Comparison of ENCODE assay signal across 20 cellular contexts in the genomic region with DNA sequence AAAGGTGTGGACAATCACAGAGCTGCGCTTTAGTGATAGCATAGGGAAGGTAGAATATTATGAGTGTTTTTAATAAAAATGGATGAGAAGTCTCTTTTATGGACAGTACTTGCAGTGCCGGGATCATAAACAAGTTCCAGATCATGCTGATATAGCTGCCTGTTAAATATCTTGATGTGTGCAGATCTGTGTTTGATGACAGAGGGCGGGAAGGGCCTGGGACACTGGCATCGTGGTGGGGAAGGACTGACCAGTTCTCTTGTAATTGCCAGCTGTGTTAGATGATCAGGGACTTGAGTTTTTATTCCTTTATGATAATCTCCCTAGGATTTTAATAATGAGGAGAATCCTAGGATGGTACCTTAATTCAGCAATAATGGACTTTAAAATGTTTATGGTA. TPM values are rescaled to one million over a fixed set of nuclear protein-coding genes. Genes with fewer than 3 reads are reported as not detected.
DNase-seq lines count a peak whose midpoint lies in the region; ATAC-seq and TF ChIP-seq lines count a peak whose summit lies in the region.
"Had no signal": no experiment of that assay in that cellular context is flagged by ENCODE, and none has a peak within 500 bp of the region (broad histone marks: within the 10 kb centered on the region; RNA-seq: fewer than 3 reads in every experiment).

No MANE protein-coding gene starts in this region.

- no peak for TF ChIP-seq CTCF in fibroblast of lung (conservative IDR thresholded peaks at IDR 0.05 in 1 of 2, IDR thresholded peaks at IDR 0.05 in 1 of 2; ENCODE audit: low read depth in 1 of 2, low read length in 2 of 2)

- H3K9me3 Mint-ChIP-seq in stimulated activated naive CD8-positive, alpha-beta T cell treated with anti-CD3 and anti-CD28 coated beads, Interleukin-15, Interleukin-2, amounts not matched to agents 100 ng/mL and 50 ng/mL, for 24 hours = no peaks in the 10 kb centered on the region
- H3K9me3 Mint-ChIP-seq in stimulated activated naive CD8-positive, alpha-beta T cell treated with anti-CD3 and anti-CD28 coated beads, Interleukin-15, amount 100 ng/mL, for 72 hours = no peaks in the 10 kb centered on the region
- H3K9me3 Mint-ChIP-seq in stimulated activated naive B cell treated with anti-CD40 and anti-IgM and Interleukin-4, amounts not matched to agents 10 μg/mL and 1 μg/mL and 100 μg/mL, for 72 hours = no peaks in the 10 kb centered on the region
- H3K9me3 Mint-ChIP-seq: activated naive CD4-positive, alpha-beta T cell treated with anti-CD3 and anti-CD28 coated beads for 36 hours had no signal

- DNase-seq in stimulated activated naive CD8-positive, alpha-beta T cell treated with anti-CD3 and anti-CD28 coated beads, Interleukin-15, amount 100 ng/mL, for 72 hours = no peak
- DNase-seq in fibroblast of lung (ENCODE audit: low read depth in 2 of 2) (no peak), DMS114 treated with DMSO at 0.1 percent for 48 hours (lab: John Stamatoyannopoulos, UW; ENCODE audit: unreplicated experiment) (no peak)
- DNase-seq in stimulated activated naive B cell treated with anti-CD40 and anti-IgM and Interleukin-4, amounts not matched to agents 10 μg/mL and 1 μg/mL and 100 μg/mL, for 72 hours = no peak
- DNase-seq: activated naive CD4-positive, alpha-beta T cell treated with anti-CD3 and anti-CD28 coated beads for 36 hours; effector CD8-positive, alpha-beta T cell; gastrocnemius medialis; NCI-H1417; NK-92 treated with Interleukin-12 subunit alpha and Interleukin-12 subunit beta, amount 100 ng/mL, for 24 hours; right lobe of liver; SJCRH30; stimulated activated CD4-positive, alpha-beta T cell treated with anti-CD3 and anti-CD28 coated beads, Interleukin-4, amount 100 ng/mL, for 1 hour had no signal

- H3K9ac ChIP-seq in fibroblast of lung (ENCODE audit: insufficient read depth, low read length) = no peak overlapping the region

- peak overlapping the region; percentile 52 for H3K27ac ChIP-seq in fibroblast of lung (ENCODE audit: insufficient read depth, low read length)
- H3K27ac ChIP-seq: cardiac muscle cell, gastrocnemius medialis, neutrophil, right lobe of liver, SJCRH30 had no signal

- no peaks in the 10 kb centered on the region for H3K27me3 Mint-ChIP-seq in stimulated activated naive CD8-positive, alpha-beta T cell treated with anti-CD3 and anti-CD28 coated beads, Interleukin-15, Interleukin-2, amounts not matched to agents 100 ng/mL and 50 ng/mL, for 24 hours
- H3K27me3 Mint-ChIP-seq in stimulated activated naive CD8-positive, alpha-beta T cell treated with anti-CD3 and anti-CD28 coated beads, Interleukin-15, amount 100 ng/mL, for 72 hours = no peaks in the 10 kb centered on the region
- no peaks in the 10 kb centered on the region for H3K27me3 Mint-ChIP-seq in stimulated activated naive B cell treated with anti-CD40 and anti-IgM and Interleukin-4, amounts not matched to agents 10 μg/mL and 1 μg/mL and 100 μg/mL, for 72 hours

- H3K27ac Mint-ChIP-seq in stimulated activated naive CD8-positive, alpha-beta T cell treated with anti-CD3 and anti-CD28 coated beads, Interleukin-15, Interleukin-2, amounts not matched to agents 100 ng/mL and 50 ng/mL, for 24 hours = peak overlapping the region; percentile 80
- H3K27ac Mint-ChIP-seq in stimulated activated naive CD8-positive, alpha-beta T cell treated with anti-CD3 and anti-CD28 coated beads, Interleukin-15, amount 100 ng/mL, for 72 hours = peak overlapping the region in 1 of 2 donors; percentile 72
- peak overlapping the region; percentile 21 for H3K27ac Mint-ChIP-seq in stimulated activated naive B cell treated with anti-CD40 and anti-IgM and Interleukin-4, amounts not matched to agents 10 μg/mL and 1 μg/mL and 100 μg/mL, for 72 hours

- H3K4me2 ChIP-seq in fibroblast of lung (ENCODE audit: extremely low read depth, insufficient read depth, low read length) = peak overlapping the region; percentile 66

- H3K4me3 ChIP-seq in fibroblast of lung (replicated peaks in 1 of 4; ENCODE audit: control extremely low read depth in 1 of 4, insufficient read depth in 1 of 4, low read depth in 3 of 4, low read length in 4 of 4) = no peak overlapping the region
- H3K4me3 ChIP-seq: cardiac muscle cell, gastrocnemius medialis, right lobe of liver, SJCRH30 had no signal

- peaks cover 92% of the 10 kb centered on the region for H3K79me2 ChIP-seq in fibroblast of lung (ENCODE audit: control insufficient read depth, insufficient read depth, low read length)

- peak overlapping the region; percentile 7 for H3K4me3 Mint-ChIP-seq in stimulated activated naive CD8-positive, alpha-beta T cell treated with anti-CD3 and anti-CD28 coated beads, Interleukin-15, Interleukin-2, amounts not matched to agents 100 ng/mL and 50 ng/mL, for 24 hours
- H3K4me3 Mint-ChIP-seq in stimulated activated naive CD8-positive, alpha-beta T cell treated with anti-CD3 and anti-CD28 coated beads, Interleukin-15, amount 100 ng/mL, for 72 hours = peak overlapping the region in 1 of 2 donors; percentile 19
- H3K4me3 Mint-ChIP-seq in stimulated activated naive B cell treated with anti-CD40 and anti-IgM and Interleukin-4, amounts not matched to agents 10 μg/mL and 1 μg/mL and 100 μg/mL, for 72 hours = peak overlapping the region in 1 of 2 donors; percentile 25
- H3K4me3 Mint-ChIP-seq: activated naive CD4-positive, alpha-beta T cell treated with anti-CD3 and anti-CD28 coated beads for 36 hours had no signal

- peaks cover 21% of the 10 kb centered on the region for H3K4me1 ChIP-seq in fibroblast of lung (ENCODE audit: control insufficient read depth, extremely low read depth, insufficient read depth, low read length)
- H3K4me1 ChIP-seq: gastrocnemius medialis, SJCRH30 had no signal

- H3K9me3 ChIP-seq in fibroblast of lung (ENCODE audit: control insufficient read depth, insufficient read depth, low read depth, low read length) = no peaks in the 10 kb centered on the region
- H3K9me3 ChIP-seq: gastrocnemius medialis, neutrophil, right lobe of liver, SJCRH30 had no signal

- H3K36me3 Mint-ChIP-seq in stimulated activated naive CD8-positive, alpha-beta T cell treated with anti-CD3 and anti-CD28 coated beads, Interleukin-15, Interleukin-2, amounts not matched to agents 100 ng/mL and 50 ng/mL, for 24 hours (ENCODE audit: low read depth) = peaks cover 71% of the 10 kb centered on the region
- H3K36me3 Mint-ChIP-seq in stimulated activated naive B cell treated with anti-CD40 and anti-IgM and Interleukin-4, amounts not matched to agents 10 μg/mL and 1 μg/mL and 100 μg/mL, for 72 hours = peaks cover 41 to 66% of the 10 kb centered on the region in 2 donors

- H2AFZ ChIP-seq in fibroblast of lung (ENCODE audit: low read length) = no peak overlapping the region

- no peaks in the 10 kb centered on the region for H4K20me1 ChIP-seq in fibroblast of lung (ENCODE audit: control insufficient read depth, extremely low read depth, insufficient read depth, low read length)

- H3K4me1 Mint-ChIP-seq in stimulated activated naive CD8-positive, alpha-beta T cell treated with anti-CD3 and anti-CD28 coated beads, Interleukin-15, Interleukin-2, amounts not matched to agents 100 ng/mL and 50 ng/mL, for 24 hours (ENCODE audit: low read depth) = peaks cover 60% of the 10 kb centered on the region
- H3K4me1 Mint-ChIP-seq in stimulated activated naive CD8-positive, alpha-beta T cell treated with anti-CD3 and anti-CD28 coated beads, Interleukin-15, amount 100 ng/mL, for 72 hours = peaks cover 64% of the 10 kb centered on the region
- H3K4me1 Mint-ChIP-seq in stimulated activated naive B cell treated with anti-CD40 and anti-IgM and Interleukin-4, amounts not matched to agents 10 μg/mL and 1 μg/mL and 100 μg/mL, for 72 hours = peaks cover 46 to 57% of the 10 kb centered on the region in 2 donors

- no peaks in the 10 kb centered on the region for H3K36me3 ChIP-seq in fibroblast of lung (ENCODE audit: control insufficient read depth, insufficient read depth, low read length)
- H3K36me3 ChIP-seq: cardiac muscle cell, gastrocnemius medialis, neutrophil, right lobe of liver had no signal

- ATAC-seq in stimulated activated naive CD8-positive, alpha-beta T cell treated with anti-CD3 and anti-CD28 coated beads, Interleukin-15, amount 100 ng/mL, for 72 hours = no peak
- ATAC-seq in SK-N-SH treated with all-trans-retinoic acid at 6 μM for 48 hours = peak; percentile 65
- no peak for ATAC-seq in stimulated activated naive B cell treated with anti-CD40 and anti-IgM and Interleukin-4, amounts not matched to agents 10 μg/mL and 1 μg/mL and 100 μg/mL, for 72 hours (replicated peaks)
- no peak for ATAC-seq in GM19467 (IDR thresholded peaks at IDR 0.05; ENCODE audit: unreplicated experiment)
- ATAC-seq in esophagus mucosa = no peak
- ATAC-seq: gastrocnemius medialis, right lobe of liver had no signal

- H3K27me3 ChIP-seq in fibroblast of lung (ENCODE audit: control insufficient read depth, insufficient read depth, low read length) = no peaks in the 10 kb centered on the region
- H3K27me3 ChIP-seq: cardiac muscle cell, gastrocnemius medialis, neutrophil, right lobe of liver, SJCRH30 had no signal

RNA-seq across cellular contexts. Expression of gene SND1, which starts 14.6 kb away (rescaled TPM):
- total RNA-seq in fibroblast of lung = 172 and 174 TPM in 2 replicates
- polyA plus RNA-seq in fibroblast of lung = 137 and 166 TPM in 2 replicates
- polyA plus RNA-seq in fibroblast of lung (2012) = 179 and 208 TPM in 2 replicates
- polyA minus RNA-seq in fibroblast of lung (ENCODE audit: low replicate concordance) = 232 and 237 TPM in 2 replicates
- 115 TPM for total RNA-seq in esophagus mucosa

RNA-seq across cellular contexts. Expression of gene PAX4, which starts 48.7 kb away (rescaled TPM):
- not detected in 2 replicates for total RNA-seq in fibroblast of lung
- polyA plus RNA-seq in fibroblast of lung = not detected in 2 replicates
- polyA plus RNA-seq in fibroblast of lung (2012) = not detected in 2 replicates
- not detected in 2 replicates for polyA minus RNA-seq in fibroblast of lung (ENCODE audit: low replicate concordance)
- not detected for total RNA-seq in esophagus mucosa
- total RNA-seq: activated CD8-positive, alpha-beta memory T cell treated with anti-CD3 and anti-CD28 coated beads for 36 hours; activated naive CD4-positive, alpha-beta T cell treated with anti-CD3 and anti-CD28 coated beads for 36 hours; cardiac muscle cell; gastrocnemius medialis; right lobe of liver; SJCRH30; ureter had no signal
- polyA plus RNA-seq: cardiac muscle cell had no signal
